In genomic region chr12:97027482-97027881, GRCh38 we compare ENCODE assay signal across 28 cellular contexts.
"Had no signal": no experiment of that assay in that cellular context is flagged by ENCODE, and none has a peak within 500 bp of the region (broad histone marks: within the 10 kb centered on the region; RNA-seq: fewer than 3 reads in every experiment).

No MANE protein-coding gene starts in this region.

- H3K27ac Mint-ChIP-seq: naive thymus-derived CD8-positive, alpha-beta T cell; natural killer cell treated with Interleukin-12 subunit alpha and Interleukin-12 subunit beta and Interleukin-15 and Interleukin-18, amount 100 ng/mL, for 72 hours; nephron progenitor cell; progenitor cell of endocrine pancreas; stimulated activated effector memory CD8-positive, alpha-beta T cell treated with anti-CD3 and anti-CD28 coated beads, Interleukin-12 subunit alpha, Interleukin-12 subunit beta, amount 100 ng/mL, for 72 hours; stimulated activated naive B cell treated with anti-CD40 and anti-IgM and Interleukin-4, amounts not matched to agents 10 μg/mL and 1 μg/mL and 100 μg/mL, for 72 hours; stimulated activated naive CD8-positive, alpha-beta T cell treated with anti-CD3 and anti-CD28 coated beads, Interleukin-15, Interleukin-2, amounts not matched to agents 100 ng/mL and 50 ng/mL, for 24 hours had no signal

- H3K4me1 ChIP-seq: pancreas, psoas muscle, right lobe of liver, sigmoid colon, stomach, thyroid gland, tibial nerve, upper lobe of right lung, uterus had no signal

- H3K4me1 Mint-ChIP-seq: stimulated activated effector memory CD8-positive, alpha-beta T cell treated with anti-CD3 and anti-CD28 coated beads, Interleukin-12 subunit alpha, Interleukin-12 subunit beta, amount 100 ng/mL, for 72 hours; stimulated activated naive B cell treated with anti-CD40 and anti-IgM and Interleukin-4, amounts not matched to agents 10 μg/mL and 1 μg/mL and 100 μg/mL, for 72 hours had no signal

- H3K9me3 Mint-ChIP-seq: naive thymus-derived CD8-positive, alpha-beta T cell; natural killer cell treated with Interleukin-12 subunit alpha and Interleukin-12 subunit beta and Interleukin-15 and Interleukin-18, amount 100 ng/mL, for 72 hours; nephron progenitor cell; neural crest cell; stimulated activated effector memory CD8-positive, alpha-beta T cell treated with anti-CD3 and anti-CD28 coated beads, Interleukin-12 subunit alpha, Interleukin-12 subunit beta, amount 100 ng/mL, for 72 hours; stimulated activated naive B cell treated with anti-CD40 and anti-IgM and Interleukin-4, amounts not matched to agents 10 μg/mL and 1 μg/mL and 100 μg/mL, for 72 hours; stimulated activated naive CD8-positive, alpha-beta T cell treated with anti-CD3 and anti-CD28 coated beads, Interleukin-15, Interleukin-2, amounts not matched to agents 100 ng/mL and 50 ng/mL, for 24 hours had no signal

- H3K4me3 ChIP-seq: pancreas, psoas muscle, right lobe of liver, sigmoid colon, stomach, thoracic aorta, thyroid gland, tibial nerve, upper lobe of right lung, uterus had no signal

- H3K27me3 ChIP-seq: neutrophil, pancreas, right lobe of liver, sigmoid colon, stomach, thyroid gland, tibial nerve, upper lobe of right lung, uterus had no signal

- DNase-seq: naive thymus-derived CD8-positive, alpha-beta T cell; nephron progenitor cell; nucleus accumbens; pancreas; psoas muscle; right cardiac atrium; right lobe of liver; sigmoid colon; small intestine; stimulated activated CD4-positive, alpha-beta T cell treated with anti-CD3 and anti-CD28 coated beads, Interleukin-15, amount 100 ng/mL, for 24 hours; stimulated activated CD4-positive, alpha-beta T cell treated with anti-CD3 and anti-CD28 coated beads, Interleukin-2, amount 100 ng/mL, for 24 hours; stimulated activated CD4-positive, alpha-beta T cell treated with anti-CD3 and anti-CD28 coated beads, Interleukin-2, amount 100 ng/mL, for 48 hours; stimulated activated CD4-positive, alpha-beta T cell treated with anti-CD3 and anti-CD28 coated beads, Interleukin-4, amount 100 ng/mL, for 24 hours; stimulated activated naive B cell treated with anti-CD40 and anti-IgM and Interleukin-4, amounts not matched to agents 10 μg/mL and 1 μg/mL and 100 μg/mL, for 72 hours; stimulated activated naive CD4-positive, alpha-beta T cell treated with Interleukin-2 at 50 U/mL for 16 hours; stomach; thyroid gland; trophoblast cell; upper lobe of right lung; uterus had no signal

- H3K36me3 ChIP-seq: neutrophil, pancreas, right lobe of liver, sigmoid colon, stomach, thoracic aorta, thyroid gland, tibial nerve, upper lobe of right lung, uterus had no signal

- H3K27ac ChIP-seq: neutrophil, pancreas, psoas muscle, right lobe of liver, sigmoid colon, stomach, thoracic aorta, thyroid gland, tibial nerve, upper lobe of right lung, uterus had no signal

- ATAC-seq: naive thymus-derived CD8-positive, alpha-beta T cell; natural killer cell treated with Interleukin-12 subunit alpha and Interleukin-12 subunit beta and Interleukin-15 and Interleukin-18, amount 100 ng/mL, for 72 hours; pancreas; psoas muscle; right cardiac atrium; right lobe of liver; stimulated activated effector memory CD8-positive, alpha-beta T cell treated with anti-CD3 and anti-CD28 coated beads, Interleukin-12 subunit alpha, Interleukin-12 subunit beta, amount 100 ng/mL, for 72 hours; stimulated activated naive B cell treated with anti-CD40 and anti-IgM and Interleukin-4, amounts not matched to agents 10 μg/mL and 1 μg/mL and 100 μg/mL, for 72 hours; upper lobe of right lung had no signal

- H3K9me3 ChIP-seq: neutrophil, pancreas, psoas muscle, right lobe of liver, stomach, thoracic aorta, thyroid gland, upper lobe of right lung, uterus had no signal

- H3K27me3 Mint-ChIP-seq: progenitor cell of endocrine pancreas; stimulated activated naive CD8-positive, alpha-beta T cell treated with anti-CD3 and anti-CD28 coated beads, Interleukin-15, Interleukin-2, amounts not matched to agents 100 ng/mL and 50 ng/mL, for 24 hours had no signal

- H3K4me3 Mint-ChIP-seq: naive thymus-derived CD8-positive, alpha-beta T cell; natural killer cell treated with Interleukin-12 subunit alpha and Interleukin-12 subunit beta and Interleukin-15 and Interleukin-18, amount 100 ng/mL, for 72 hours; nephron progenitor cell; neural crest cell; stimulated activated effector memory CD8-positive, alpha-beta T cell treated with anti-CD3 and anti-CD28 coated beads, Interleukin-12 subunit alpha, Interleukin-12 subunit beta, amount 100 ng/mL, for 72 hours; stimulated activated naive B cell treated with anti-CD40 and anti-IgM and Interleukin-4, amounts not matched to agents 10 μg/mL and 1 μg/mL and 100 μg/mL, for 72 hours; stimulated activated naive CD8-positive, alpha-beta T cell treated with anti-CD3 and anti-CD28 coated beads, Interleukin-15, Interleukin-2, amounts not matched to agents 100 ng/mL and 50 ng/mL, for 24 hours had no signal

- H3K36me3 Mint-ChIP-seq: naive thymus-derived CD8-positive, alpha-beta T cell; natural killer cell treated with Interleukin-12 subunit alpha and Interleukin-12 subunit beta and Interleukin-15 and Interleukin-18, amount 100 ng/mL, for 72 hours; stimulated activated effector memory CD8-positive, alpha-beta T cell treated with anti-CD3 and anti-CD28 coated beads, Interleukin-12 subunit alpha, Interleukin-12 subunit beta, amount 100 ng/mL, for 72 hours; stimulated activated naive B cell treated with anti-CD40 and anti-IgM and Interleukin-4, amounts not matched to agents 10 μg/mL and 1 μg/mL and 100 μg/mL, for 72 hours had no signal
